1 cellular context compared by ENCODE assay signal in genomic region chr4:185721190-185721948, GRCh38.
TF ChIP-seq lines count a peak whose summit lies in the region.

No MANE protein-coding gene starts in this region.

TF ChIP-seq in HepG2, 621 proteins besides CTCF, POLR2A, EP300 and RAD21 (continued from another document):
- TF ChIP-seq SP4 (CRISPR knock-in tag; IDR thresholded peaks at IDR 0.05) (no peak), ATF5 (CRISPR knock-in tag; IDR thresholded peaks at IDR 0.05; ENCODE audit: low read depth) (no peak), NCOA2 (CRISPR knock-in tag; IDR thresholded peaks at IDR 0.05) (0 out of 2 replicates have a peak, but pooled peaks have one; percentile 19), ZNF629 (CRISPR knock-in tag; conservative IDR thresholded peaks at IDR 0.05) (no peak; the same call in 1 of the 2 replicates)
